ENCODE assay signal across 16 cellular contexts in the genomic region with DNA sequence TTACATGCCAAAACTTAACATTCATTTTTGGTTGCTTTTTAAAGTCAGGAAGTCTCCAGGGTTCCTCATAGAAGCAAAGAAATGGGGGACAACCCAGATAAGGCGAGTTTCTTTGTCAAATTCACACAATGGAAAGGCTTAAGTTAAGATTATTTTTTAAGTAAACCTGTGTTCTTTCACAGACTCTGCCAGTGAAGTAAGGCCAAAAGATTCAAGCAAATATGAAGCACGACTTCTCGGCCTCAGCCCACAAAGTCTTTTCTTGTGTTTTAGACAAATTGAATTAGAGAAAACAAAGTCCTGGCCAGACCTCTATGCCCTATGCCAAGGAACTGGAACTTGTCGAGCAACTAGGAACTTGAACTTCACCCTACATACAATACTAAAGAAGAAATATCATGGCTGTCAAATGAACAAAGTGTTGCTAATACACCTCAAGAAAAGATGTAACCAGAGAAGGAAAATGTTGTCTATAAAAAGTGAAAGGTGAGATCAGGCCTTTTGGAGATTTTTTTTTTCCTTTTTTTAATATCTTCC.
A peak's percentile ranks its signal among the peaks of the same experiment; 100 is the strongest.
DNase-seq lines count a peak whose midpoint lies in the region; ATAC-seq and TF ChIP-seq lines count a peak whose summit lies in the region.
"Had no signal": no experiment of that assay in that cellular context is flagged by ENCODE, and none has a peak within 500 bp of the region (broad histone marks: within the 10 kb centered on the region; RNA-seq: fewer than 3 reads in every experiment).

No MANE protein-coding gene starts in this region.

- H3K4me1 ChIP-seq in SK-N-SH (ENCODE audit: control insufficient read depth in 1 of 2, insufficient read depth in 2 of 2, low read depth in 1 of 2, low read length in 1 of 2) (peaks cover 0 to 3% of the 10 kb centered on the region in 2 experiments; a peak in 1 of 4 replicates), left ventricle myocardium inferior (peaks cover 36% of the 10 kb centered on the region)
- H3K4me1 ChIP-seq: body of pancreas had no signal

- ATAC-seq in SK-N-SH treated with all-trans-retinoic acid at 6 μM for 48 hours (no peak), HG02798 (IDR thresholded peaks at IDR 0.05; ENCODE audit: poor library complexity, unreplicated experiment) (no peak)
- ATAC-seq: Panc1 had no signal

- H3F3A ChIP-seq in SK-N-SH (replicated peaks; ENCODE audit: insufficient read depth) = no peaks in the 10 kb centered on the region

- no peaks in the 10 kb centered on the region for H4K20me1 ChIP-seq in SK-N-SH (ENCODE audit: insufficient read depth)

- intact Hi-C loops in left ventricle myocardium inferior (cut with micrococcal nuclease) = no loop called here

- no peak for TF ChIP-seq RAD21 in SK-N-SH (IDR thresholded peaks at IDR 0.05; ENCODE audit: low read length)

- H3K27me3 ChIP-seq in SK-N-SH (ENCODE audit: insufficient read depth) (no peaks in the 10 kb centered on the region), left ventricle myocardium inferior (ENCODE audit: low read depth) (no peaks in the 10 kb centered on the region)
- H3K27me3 ChIP-seq: body of pancreas had no signal

- DNase-seq in SK-N-SH (no peak), astrocyte of the hippocampus (ENCODE audit: low read depth, low spot score) (peak; percentile 23), left ventricle myocardium inferior (no peak), NCI-H1694 treated with DMSO at 0.1 percent for 48 hours (lab: John Stamatoyannopoulos, UW) (no peak), GM03348 (ENCODE audit: low spot score) (no peak)
- DNase-seq: CD4-positive, alpha-beta memory T cell; effector CD4-positive, alpha-beta T cell; KBM-7; NCI-H526; retina had no signal

- H3K36me3 ChIP-seq in SK-N-SH (replicated peaks in 1 of 2; ENCODE audit: control insufficient read depth in 1 of 2, insufficient read depth in 2 of 2, low read length in 1 of 2) (no peaks in the 10 kb centered on the region), left ventricle myocardium inferior (no peaks in the 10 kb centered on the region)

- CTCF ChIA-PET in SK-N-SH (lab: Yijun Ruan, JAX) = no interaction called here

- H3K9me3 ChIP-seq in SK-N-SH (no peaks in the 10 kb centered on the region), left ventricle myocardium inferior (replicated peaks) (peaks cover 10% of the 10 kb centered on the region)
- H3K9me3 ChIP-seq: body of pancreas had no signal

- H3K27ac ChIP-seq in SK-N-SH (ENCODE audit: low read depth in 2 of 2, low read length in 1 of 2) (peak overlapping the region in 1 of 2 experiments; percentile 48; a peak in 2 of 4 replicates), left ventricle myocardium inferior (replicated peaks) (peak overlapping the region; percentile 74), skin epidermis (peak overlapping the region in 11 of 21 experiments; percentile 22 to 71 (median 46))
- H3K27ac ChIP-seq: 22Rv1, body of pancreas had no signal

- H3K4me3 ChIP-seq in SK-N-SH (ENCODE audit: low read depth in 2 of 2, low read length in 1 of 2) (no peak overlapping the region), left ventricle myocardium inferior (peak overlapping the region; percentile 3), skin epidermis (no peak overlapping the region)
- H3K4me3 ChIP-seq: body of pancreas had no signal

- H3K9ac ChIP-seq in SK-N-SH = no peak overlapping the region; the same call in 1 of the 2 replicates

- TF ChIP-seq CTCF in SK-N-SH (IDR thresholded peaks at IDR 0.05) (no peak), left ventricle myocardium inferior (IDR thresholded peaks at IDR 0.05; ENCODE audit: borderline replicate concordance) (no peak)

- no peak for TF ChIP-seq EP300 in SK-N-SH (IDR thresholded peaks at IDR 0.05; ENCODE audit: borderline replicate concordance in 1 of 2, low read depth in 1 of 2, low read length in 1 of 2)

- peak overlapping the region; percentile 11; the same call in 1 of the 2 replicates for H2AFZ ChIP-seq in SK-N-SH (ENCODE audit: low read depth)

- 59% methylated on average over 4 of the region's 4 CpGs for WGBS in SK-N-SH (ENCODE audit: low lambda C conversion rate)

- no peak overlapping the region for H3K4me2 ChIP-seq in SK-N-SH

- H3K9me2 ChIP-seq in SK-N-SH = no peaks in the 10 kb centered on the region

- POLR2A ChIA-PET in SK-N-SH (lab: Yijun Ruan, JAX) = no interaction called here

- no peaks in the 10 kb centered on the region for H3K79me2 ChIP-seq in SK-N-SH (ENCODE audit: insufficient read depth)

TF ChIP-seq in SK-N-SH, 30 proteins besides CTCF, POLR2A, EP300 and RAD21:
- TF ChIP-seq GATA2 (CRISPR knock-in tag; IDR thresholded peaks at IDR 0.05) (no peak), CHD2 (IDR thresholded peaks at IDR 0.05; ENCODE audit: low read length, partially characterized antibody) (no peak)

TF ChIP-seq in SK-N-SH treated with all-trans-retinoic acid at 6 μM for 48 hours, 23 proteins besides CTCF, POLR2A, EP300 and RAD21:
- TF ChIP-seq CSDC2 (CRISPR knock-in tag; IDR thresholded peaks at IDR 0.05) (no peak), ZNF70 (CRISPR knock-in tag; IDR thresholded peaks at IDR 0.05) (no peak), ZC3H10 (CRISPR knock-in tag; IDR thresholded peaks at IDR 0.05) (no peak), POU6F1 (CRISPR knock-in tag; IDR thresholded peaks at IDR 0.05; ENCODE audit: borderline replicate concordance, low read depth) (no peak), PPARA (CRISPR knock-in tag; IDR thresholded peaks at IDR 0.05; ENCODE audit: borderline replicate concordance) (no peak), RARB (CRISPR knock-in tag; IDR thresholded peaks at IDR 0.05) (no peak), ZFP3 (CRISPR knock-in tag; IDR thresholded peaks at IDR 0.05) (no peak), ZFP30 (CRISPR knock-in tag; IDR thresholded peaks at IDR 0.05) (no peak)
- TF ChIP-seq, protein P1, sequence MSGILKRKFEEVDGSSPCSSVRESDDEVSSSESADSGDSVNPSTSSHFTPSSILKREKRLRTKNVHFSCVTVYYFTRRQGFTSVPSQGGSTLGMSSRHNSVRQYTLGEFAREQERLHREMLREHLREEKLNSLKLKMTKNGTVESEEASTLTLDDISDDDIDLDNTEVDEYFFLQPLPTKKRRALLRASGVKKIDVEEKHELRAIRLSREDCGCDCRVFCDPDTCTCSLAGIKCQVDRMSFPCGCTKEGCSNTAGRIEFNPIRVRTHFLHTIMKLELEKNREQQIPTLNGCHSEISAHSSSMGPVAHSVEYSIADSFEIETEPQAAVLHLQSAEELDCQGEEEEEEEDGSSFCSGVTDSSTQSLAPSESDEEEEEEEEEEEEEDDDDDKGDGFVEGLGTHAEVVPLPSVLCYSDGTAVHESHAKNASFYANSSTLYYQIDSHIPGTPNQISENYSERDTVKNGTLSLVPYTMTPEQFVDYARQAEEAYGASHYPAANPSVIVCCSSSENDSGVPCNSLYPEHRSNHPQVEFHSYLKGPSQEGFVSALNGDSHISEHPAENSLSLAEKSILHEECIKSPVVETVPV (CRISPR knock-in tag; IDR thresholded peaks at IDR 0.05) = no peak
TF ChIP-seq in SK-N-SH treated with all-trans-retinoic acid at 6 μM for 48 hours: peak in this region for 0.
